In genomic region chr14:67940894-67941455, GRCh38 we compare ENCODE assay signal across 9 cellular contexts.
DNase-seq lines count a peak whose midpoint lies in the region; ATAC-seq and TF ChIP-seq lines count a peak whose summit lies in the region.
"Had no signal": no experiment of that assay in that cellular context is flagged by ENCODE, and none has a peak within 500 bp of the region (broad histone marks: within the 10 kb centered on the region; RNA-seq: fewer than 3 reads in every experiment).

No MANE protein-coding gene starts in this region.

- H3K4me1 ChIP-seq in breast epithelium, result peaks cover 9 to 26% of the 10 kb centered on the region in 2 donors
- peaks cover 12 to 42% (median 39%) of the 10 kb centered on the region in 5 donors for H3K4me1 ChIP-seq in subcutaneous abdominal adipose tissue (ENCODE audit: control insufficient read depth in 5 of 5, insufficient read depth in 5 of 5, low read length in 5 of 5)
- no peaks in the 10 kb centered on the region for H3K4me1 ChIP-seq in effector memory CD4-positive, alpha-beta T cell (ENCODE audit: control insufficient read depth, insufficient read depth, low read length, poor library complexity, severe bottlenecking)

- no peaks in the 10 kb centered on the region for H3K27me3 ChIP-seq in breast epithelium
- no peaks in the 10 kb centered on the region for H3K27me3 ChIP-seq in subcutaneous abdominal adipose tissue (ENCODE audit: control insufficient read depth in 5 of 5, insufficient read depth in 4 of 5, low read length in 5 of 5)
- H3K27me3 ChIP-seq in effector memory CD4-positive, alpha-beta T cell (replicated peaks; ENCODE audit: control insufficient read depth, insufficient read depth, low read length, poor library complexity, severe bottlenecking), result no peaks in the 10 kb centered on the region

- DNase-seq in HFF-Myc (ENCODE audit: extremely low read depth, low read depth) (peak; percentile 84), breast epithelium (ENCODE audit: low spot score in 2 of 2) (no peak), kidney glomerular epithelial cell (lab: John Stamatoyannopoulos, UW) (peak; percentile 15), KG1 (lab: John Stamatoyannopoulos, UW) (no peak), C1 segment of cervical spinal cord (lab: John Stamatoyannopoulos, UW) (no peak)
- no peak for DNase-seq in effector memory CD4-positive, alpha-beta T cell
- DNase-seq: NCI-H524 treated with DMSO at 0.1 percent for 48 hours had no signal

- peak overlapping the region; percentile 21 to 91 (median 57) for H3K9ac ChIP-seq in subcutaneous abdominal adipose tissue (ENCODE audit: low read length in 5 of 5)

- H3K27ac ChIP-seq in breast epithelium, result peak overlapping the region; percentile 86 to 89
- peak overlapping the region; percentile 97 for H3K27ac ChIP-seq in subcutaneous abdominal adipose tissue (ENCODE audit: low read depth, low read length)
- H3K27ac ChIP-seq in effector memory CD4-positive, alpha-beta T cell (ENCODE audit: insufficient read depth, low read length, poor library complexity, severe bottlenecking), result no peak overlapping the region

- H3K4me3 ChIP-seq in HFF-Myc (replicated peaks; ENCODE audit: low read depth, low read length), result no peak overlapping the region
- H3K4me3 ChIP-seq in breast epithelium, result no peak overlapping the region
- H3K4me3 ChIP-seq in subcutaneous abdominal adipose tissue (ENCODE audit: low read depth in 1 of 5, low read length in 5 of 5), result no peak overlapping the region
- no peak overlapping the region for H3K4me3 ChIP-seq in effector memory CD4-positive, alpha-beta T cell (ENCODE audit: insufficient read depth, low read depth, low read length, poor library complexity, severe bottlenecking)

- TF ChIP-seq POLR2A in breast epithelium (IDR thresholded peaks at IDR 0.05), result no peak

- no peak for TF ChIP-seq CTCF in HFF-Myc (IDR thresholded peaks at IDR 0.05; ENCODE audit: low read depth, low read length, missing control alignments)
- no peak for TF ChIP-seq CTCF in breast epithelium (IDR thresholded peaks at IDR 0.05)

- ATAC-seq in GM18909 (IDR thresholded peaks at IDR 0.05; ENCODE audit: poor library complexity, unreplicated experiment), result no peak

- intact Hi-C loops in breast epithelium (cut with DNase I; ENCODE audit: low total_unique reads), result no loop called here

- no peaks in the 10 kb centered on the region for H3K9me3 ChIP-seq in breast epithelium
- no peaks in the 10 kb centered on the region for H3K9me3 ChIP-seq in subcutaneous abdominal adipose tissue (ENCODE audit: control insufficient read depth in 5 of 5, low read length in 5 of 5)
- H3K9me3 ChIP-seq in effector memory CD4-positive, alpha-beta T cell (ENCODE audit: control insufficient read depth, low read length), result no peaks in the 10 kb centered on the region

- H3K36me3 ChIP-seq in breast epithelium, result no peaks in the 10 kb centered on the region
- no peaks in the 10 kb centered on the region for H3K36me3 ChIP-seq in subcutaneous abdominal adipose tissue (ENCODE audit: control insufficient read depth in 5 of 5, insufficient read depth in 5 of 5, low read length in 5 of 5)
- no peaks in the 10 kb centered on the region for H3K36me3 ChIP-seq in effector memory CD4-positive, alpha-beta T cell (ENCODE audit: control insufficient read depth, insufficient read depth, low read length)

Comparison
In these comparisons a context has a peak if more than half of its experiments do, and no peak if none do; other contexts are left out.
1. DNase-seq: peak in HFF-Myc (single experiment) and kidney glomerular epithelial cell (single experiment); none in breast epithelium (0 of 2), effector memory CD4-positive, alpha-beta T cell (0 of 3), KG1 (single experiment) and C1 segment of cervical spinal cord (0 of 14).